In genomic region chr5:51033215-51033614, GRCh38 we compare ENCODE assay signal across 22 cellular contexts.
A peak's percentile ranks its signal among the peaks of the same experiment; 100 is the strongest.
DNase-seq lines count a peak whose midpoint lies in the region; TF ChIP-seq lines count a peak whose summit lies in the region.
"Had no signal": no experiment of that assay in that cellular context is flagged by ENCODE, and none has a peak within 500 bp of the region (broad histone marks: within the 10 kb centered on the region; RNA-seq: fewer than 3 reads in every experiment).

No MANE protein-coding gene starts in this region.

- H3K4me1 ChIP-seq in stomach = peaks cover 0 to 16% (median 7%) of the 10 kb centered on the region in 4 donors
- H3K4me1 ChIP-seq: BE2C, SJSA1, transverse colon had no signal

- no peaks in the 10 kb centered on the region for H3K9me3 ChIP-seq in stomach
- H3K9me3 ChIP-seq: BE2C, SJSA1, transverse colon had no signal

- peak overlapping the region in 1 of 5 donors; percentile 24 for H3K27ac ChIP-seq in stomach
- H3K27ac ChIP-seq: SJSA1, transverse colon had no signal

- TF ChIP-seq EP300 in stomach (IDR thresholded peaks at IDR 0.05) = no peak

- intact Hi-C loops in stomach (cut with DNase I; ENCODE audit: low total_unique reads) = no loop called here

- WGBS in stomach, 5 donors = 26 to 58% (median 34%) methylated on average over 4 of the region's 4 CpGs

- no peaks in the 10 kb centered on the region for H3K36me3 ChIP-seq in stomach
- H3K36me3 ChIP-seq: BE2C, SJSA1, transverse colon had no signal

- no peak overlapping the region for H3K4me3 ChIP-seq in stomach
- H3K4me3 ChIP-seq: SJSA1, transverse colon had no signal

- no peak for TF ChIP-seq CTCF in stomach (IDR thresholded peaks at IDR 0.05)

- H3K27me3 ChIP-seq in stomach = no peaks in the 10 kb centered on the region
- H3K27me3 ChIP-seq: BE2C, SJSA1, transverse colon had no signal

- DNase-seq in NCI-H2107 treated with DMSO at 0.1 percent for 48 hours (lab: John Stamatoyannopoulos, UW; ENCODE audit: unreplicated experiment) = peak; percentile 69
- no peak for DNase-seq in NCI-H2107 (lab: John Stamatoyannopoulos, UW)
- peak; percentile 52 for DNase-seq in NCI-H1105 (lab: John Stamatoyannopoulos, UW)
- DNase-seq in NCI-H774 (lab: John Stamatoyannopoulos, UW) = peak; percentile 60
- peak; percentile 78 for DNase-seq in stomach
- no peak for DNase-seq in NCI-H1048 (lab: John Stamatoyannopoulos, UW)
- no peak for DNase-seq in hepatic stellate cell (ENCODE audit: low spot score)
- DNase-seq in NCI-H187 (lab: John Stamatoyannopoulos, UW) = no peak
- DNase-seq: activated CD4-positive, alpha-beta T cell treated with anti-CD3 and anti-CD28 coated beads for 48 hours; activated naive CD4-positive, alpha-beta T cell treated with anti-CD3 and anti-CD28 coated beads, Interleukin-2, amount 50 U/mL, for 16 hours; BE2C; dermis blood vessel endothelial cell; glutamatergic neuron; left colon; MM.1S; natural killer cell; NK-92 treated with Interleukin-12 subunit alpha and Interleukin-12 subunit beta, amount 100 ng/mL, for 24 hours; right cardiac atrium; stimulated activated CD4-positive, alpha-beta T cell treated with anti-CD3 and anti-CD28 coated beads, Interleukin-12 subunit alpha, Interleukin-12 subunit beta, amount 100 ng/mL, for 4 hours; stimulated activated naive CD8-positive, alpha-beta T cell treated with anti-CD3 and anti-CD28 coated beads, Interleukin-15, amount 100 ng/mL, for 72 hours; transverse colon had no signal

- TF ChIP-seq POLR2A in stomach (IDR thresholded peaks at IDR 0.05) = no peak

Comparison
In these comparisons a context has a peak if more than half of its experiments do, and no peak if none do; other contexts are left out.
1. DNase-seq: peak in NCI-H2107 treated with DMSO at 0.1 percent for 48 hours (single experiment), NCI-H1105 (single experiment), NCI-H774 (single experiment) and stomach (single experiment); none in NCI-H2107 (single experiment), NCI-H1048 (single experiment), hepatic stellate cell (single experiment) and NCI-H187 (0 of 2).